8 cellular contexts compared by ENCODE assay signal in the genomic region with DNA sequence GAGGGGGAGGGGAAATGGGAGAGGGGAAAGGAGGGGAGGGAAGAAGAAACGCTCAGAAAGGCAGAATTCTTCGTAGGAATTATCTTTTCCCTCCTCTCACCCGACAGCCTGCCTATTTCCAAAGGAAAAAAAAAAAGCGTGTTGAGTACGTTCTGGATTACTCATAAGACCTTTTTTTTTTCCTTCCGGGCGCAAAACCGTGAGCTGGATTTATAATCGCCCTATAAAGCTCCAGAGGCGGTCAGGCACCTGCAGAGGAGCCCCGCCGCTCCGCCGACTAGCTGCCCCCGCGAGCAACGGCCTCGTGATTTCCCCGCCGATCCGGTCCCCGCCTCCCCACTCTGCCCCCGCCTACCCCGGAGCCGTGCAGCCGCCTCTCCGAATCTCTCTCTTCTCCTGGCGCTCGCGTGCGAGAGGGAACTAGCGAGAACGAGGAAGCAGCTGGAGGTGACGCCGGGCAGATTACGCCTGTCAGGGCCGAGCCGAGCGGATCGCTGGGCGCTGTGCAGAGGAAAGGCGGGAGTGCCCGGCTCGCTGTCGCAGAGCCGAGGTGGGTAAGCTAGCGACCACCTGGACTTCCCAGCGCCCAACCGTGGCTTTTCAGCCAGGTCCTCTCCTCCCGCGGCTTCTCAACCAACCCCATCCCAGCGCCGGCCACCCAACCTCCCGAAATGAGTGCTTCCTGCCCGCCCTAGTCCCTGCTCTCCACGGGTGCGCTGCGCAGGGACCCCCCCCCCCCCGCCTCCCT.
A peak's percentile ranks its signal among the peaks of the same experiment; 100 is the strongest.
DNase-seq lines count a peak whose midpoint lies in the region; ATAC-seq and FAIRE-seq lines count a peak whose summit lies in the region.

A gene (plus strand): TSS at position 389 of the 748 bp plus-strand sequence. CDS start 1,705 bp downstream, outside the sequence.

- no peaks in the 10 kb centered on the region for H3K9me3 ChIP-seq in endocrine pancreas (ENCODE audit: control insufficient read depth, low read length)

- FAIRE-seq in G401.6 (lab: Jason Lieb, UNC), result peak; percentile 87

- H3K36me3 ChIP-seq in endocrine pancreas (ENCODE audit: control insufficient read depth, insufficient read depth, low read length), result no peaks in the 10 kb centered on the region

- H3K9ac ChIP-seq in endocrine pancreas (ENCODE audit: control insufficient read depth, insufficient read depth, low read length), result peak within 1 kb of the TSS; percentile 19

- H3K4me3 ChIP-seq in endocrine pancreas (ENCODE audit: control insufficient read depth, insufficient read depth, low read length), result peak within 1 kb of the TSS; percentile 50

- DNase-seq in NCI-H510A treated with DMSO at 0.1 percent for 48 hours (lab: John Stamatoyannopoulos, UW) (peak; percentile 96), middle frontal gyrus (ENCODE audit: extremely low spot score, low spot score) (peak; percentile 13)
- peak; percentile 56 to 59 for DNase-seq in activated CD4-positive, alpha-beta T cell treated with anti-CD3 and anti-CD28 coated beads, Interleukin-2, amount 50 U/mL, for 4 hours
- DNase-seq in stimulated activated CD8-positive, alpha-beta memory T cell treated with anti-CD3 and anti-CD28 coated beads, Interleukin-7, amount 100 ng/mL, for 24 hours (ENCODE audit: low read depth), result peak; percentile 40

- H3K4me1 ChIP-seq in endocrine pancreas (ENCODE audit: control insufficient read depth, insufficient read depth, low read length), result no peaks in the 10 kb centered on the region

- peaks cover 45% of the 10 kb centered on the region for H3K27me3 ChIP-seq in endocrine pancreas (ENCODE audit: control insufficient read depth, insufficient read depth, low read length)

- ATAC-seq in HG03354 (IDR thresholded peaks at IDR 0.05; ENCODE audit: poor library complexity, severe bottlenecking, unreplicated experiment) (peak; percentile 44), HG03457 (IDR thresholded peaks at IDR 0.05; ENCODE audit: unreplicated experiment) (no peak)

Comparison
In these comparisons a context has a peak if more than half of its experiments do, and no peak if none do; other contexts are left out.
1. DNase-seq: peak in every context shown above with its lines; median percentile 96 in NCI-H510A treated with DMSO at 0.1 percent for 48 hours; 58 in activated CD4-positive, alpha-beta T cell treated with anti-CD3 and anti-CD28 coated beads, Interleukin-2, amount 50 U/mL, for 4 hours; 40 in stimulated activated CD8-positive, alpha-beta memory T cell treated with anti-CD3 and anti-CD28 coated beads, Interleukin-7, amount 100 ng/mL, for 24 hours; 13 in middle frontal gyrus.